8 cellular contexts compared by ENCODE assay signal in the genomic region with DNA sequence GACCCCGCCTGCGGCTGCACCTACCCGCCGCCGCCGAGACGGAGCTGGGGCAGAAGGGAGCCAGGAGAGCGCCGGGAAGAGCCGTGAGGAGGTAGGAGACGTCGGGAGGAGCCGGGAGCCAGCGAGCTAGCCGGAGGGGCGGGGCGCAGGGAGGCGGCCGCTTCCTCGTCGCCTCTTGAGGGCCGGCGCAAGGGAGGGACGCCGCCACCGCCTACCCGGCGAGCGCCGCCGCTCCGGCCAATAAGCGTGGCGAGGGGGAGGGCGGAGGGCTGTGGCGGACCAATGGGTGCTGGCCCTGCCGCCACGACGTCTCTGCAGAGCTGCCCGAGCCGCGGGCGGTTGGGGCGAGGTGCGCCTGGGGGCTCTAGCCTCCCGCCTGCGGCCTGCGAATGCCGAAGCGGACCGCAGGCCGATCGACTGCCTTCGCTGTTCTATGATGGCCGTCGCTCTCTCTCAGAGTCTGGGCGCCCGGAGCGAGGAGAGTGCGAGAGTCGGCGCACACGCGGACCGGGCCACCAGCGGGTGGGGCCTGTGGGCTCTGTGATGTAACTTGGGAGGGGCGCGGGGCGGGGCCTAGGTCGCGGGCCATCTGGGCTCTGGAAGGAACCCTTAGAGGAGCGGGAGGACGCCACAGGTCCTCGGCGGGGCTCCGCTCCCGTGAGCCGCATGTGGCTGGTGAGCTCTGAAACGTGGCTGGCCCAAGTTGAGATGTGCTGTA.
DNase-seq lines count a peak whose midpoint lies in the region; ATAC-seq and TF ChIP-seq lines count a peak whose summit lies in the region.

No MANE protein-coding gene starts in this region.

- H3K4me3 ChIP-seq in liver (ENCODE audit: low read depth in 1 of 3, low read length in 3 of 3): peak overlapping the region; percentile 68 to 98 (median 90)

- TF ChIP-seq CTCF in C4-2B (conservative IDR thresholded peaks at IDR 0.05) (no peak; the same call in 1 of the 2 replicates), liver (IDR thresholded peaks at IDR 0.05; ENCODE audit: low read depth, low read length, missing input control) (no peak)

- ATAC-seq in GM19372 (IDR thresholded peaks at IDR 0.05; ENCODE audit: low read depth, unreplicated experiment) (peak; percentile 93), HG03521 (IDR thresholded peaks at IDR 0.05; ENCODE audit: unreplicated experiment) (peak; percentile 91)

- peak in 1 of 2 donors; percentile 30 for TF ChIP-seq RAD21 in liver (IDR thresholded peaks at IDR 0.05)

- peaks cover 2 to 16% (median 14%) of the 10 kb centered on the region in 4 donors for H3K4me1 ChIP-seq in liver (ENCODE audit: control insufficient read depth in 4 of 4, insufficient read depth in 4 of 4, low read length in 3 of 4)

- no peaks in the 10 kb centered on the region for H3K9me3 ChIP-seq in liver (ENCODE audit: control insufficient read depth in 4 of 4, low read length in 3 of 4)

- no peaks in the 10 kb centered on the region for H3K27me3 ChIP-seq in liver (ENCODE audit: control insufficient read depth in 4 of 4, insufficient read depth in 4 of 4, low read length in 3 of 4)

- peaks cover 0 to 2% (median 0%) of the 10 kb centered on the region in 4 donors for H3K36me3 ChIP-seq in liver (ENCODE audit: control insufficient read depth in 4 of 4, insufficient read depth in 3 of 4, low read depth in 1 of 4, low read length in 3 of 4)

- DNase-seq in NCI-H748 (lab: John Stamatoyannopoulos, UW; ENCODE audit: unreplicated experiment): peak; percentile 96
- peak; percentile 92 to 94 for DNase-seq in activated CD4-positive, alpha-beta T cell treated with anti-CD3 and anti-CD28 coated beads, Interleukin-2, amount 50 U/mL, for 4 hours
- peak; percentile 98 for DNase-seq in dermis blood vessel endothelial cell
- DNase-seq in stimulated activated CD4-positive, alpha-beta T cell treated with anti-CD3 and anti-CD28 coated beads, Interleukin-4, amount 100 ng/mL, for 1 hour: peak; percentile 95

- WGBS in liver: under 1% methylated on average over 79 of the region's 79 CpGs

- peak overlapping the region; percentile 50 to 74 for H3K9ac ChIP-seq in liver (ENCODE audit: low read depth in 1 of 2, low read length in 2 of 2)

- H3K27ac ChIP-seq in C4-2B: peak overlapping the region; percentile 92
- H3K27ac ChIP-seq in liver (ENCODE audit: low read depth in 1 of 2, low read length in 2 of 2): peak overlapping the region; percentile 88 to 96

TF ChIP-seq in liver, 16 proteins besides CTCF, POLR2A, EP300 and RAD21:
- TF ChIP-seq EGR1 (IDR thresholded peaks at IDR 0.05; ENCODE audit: low read depth in 2 of 2): no peak
- TF ChIP-seq, protein P1, sequence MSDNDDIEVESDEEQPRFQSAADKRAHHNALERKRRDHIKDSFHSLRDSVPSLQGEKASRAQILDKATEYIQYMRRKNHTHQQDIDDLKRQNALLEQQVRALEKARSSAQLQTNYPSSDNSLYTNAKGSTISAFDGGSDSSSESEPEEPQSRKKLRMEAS (IDR thresholded peaks at IDR 0.05): peak; percentile 29
- peak in 1 of 2 donors; percentile 18 for TF ChIP-seq HNF4A (conservative IDR thresholded peaks at IDR 0.05)
- peak; percentile 80 for TF ChIP-seq YY1 (IDR thresholded peaks at IDR 0.05)
- TF ChIP-seq, protein P2, sequence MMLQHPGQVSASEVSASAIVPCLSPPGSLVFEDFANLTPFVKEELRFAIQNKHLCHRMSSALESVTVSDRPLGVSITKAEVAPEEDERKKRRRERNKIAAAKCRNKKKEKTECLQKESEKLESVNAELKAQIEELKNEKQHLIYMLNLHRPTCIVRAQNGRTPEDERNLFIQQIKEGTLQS (IDR thresholded peaks at IDR 0.05): no peak
- TF ChIP-seq, protein P3, sequence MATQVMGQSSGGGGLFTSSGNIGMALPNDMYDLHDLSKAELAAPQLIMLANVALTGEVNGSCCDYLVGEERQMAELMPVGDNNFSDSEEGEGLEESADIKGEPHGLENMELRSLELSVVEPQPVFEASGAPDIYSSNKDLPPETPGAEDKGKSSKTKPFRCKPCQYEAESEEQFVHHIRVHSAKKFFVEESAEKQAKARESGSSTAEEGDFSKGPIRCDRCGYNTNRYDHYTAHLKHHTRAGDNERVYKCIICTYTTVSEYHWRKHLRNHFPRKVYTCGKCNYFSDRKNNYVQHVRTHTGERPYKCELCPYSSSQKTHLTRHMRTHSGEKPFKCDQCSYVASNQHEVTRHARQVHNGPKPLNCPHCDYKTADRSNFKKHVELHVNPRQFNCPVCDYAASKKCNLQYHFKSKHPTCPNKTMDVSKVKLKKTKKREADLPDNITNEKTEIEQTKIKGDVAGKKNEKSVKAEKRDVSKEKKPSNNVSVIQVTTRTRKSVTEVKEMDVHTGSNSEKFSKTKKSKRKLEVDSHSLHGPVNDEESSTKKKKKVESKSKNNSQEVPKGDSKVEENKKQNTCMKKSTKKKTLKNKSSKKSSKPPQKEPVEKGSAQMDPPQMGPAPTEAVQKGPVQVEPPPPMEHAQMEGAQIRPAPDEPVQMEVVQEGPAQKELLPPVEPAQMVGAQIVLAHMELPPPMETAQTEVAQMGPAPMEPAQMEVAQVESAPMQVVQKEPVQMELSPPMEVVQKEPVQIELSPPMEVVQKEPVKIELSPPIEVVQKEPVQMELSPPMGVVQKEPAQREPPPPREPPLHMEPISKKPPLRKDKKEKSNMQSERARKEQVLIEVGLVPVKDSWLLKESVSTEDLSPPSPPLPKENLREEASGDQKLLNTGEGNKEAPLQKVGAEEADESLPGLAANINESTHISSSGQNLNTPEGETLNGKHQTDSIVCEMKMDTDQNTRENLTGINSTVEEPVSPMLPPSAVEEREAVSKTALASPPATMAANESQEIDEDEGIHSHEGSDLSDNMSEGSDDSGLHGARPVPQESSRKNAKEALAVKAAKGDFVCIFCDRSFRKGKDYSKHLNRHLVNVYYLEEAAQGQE (IDR thresholded peaks at IDR 0.05): peak; percentile 17
- TF ChIP-seq SP1 (IDR thresholded peaks at IDR 0.05): peak; percentile 81

Comparison
In these comparisons a context has a peak if more than half of its experiments do, and no peak if none do; other contexts are left out.
1. Peak in every context shown above with its lines: DNase-seq, ATAC-seq, H3K4me3 ChIP-seq and H3K27ac ChIP-seq.